In the genomic region with DNA sequence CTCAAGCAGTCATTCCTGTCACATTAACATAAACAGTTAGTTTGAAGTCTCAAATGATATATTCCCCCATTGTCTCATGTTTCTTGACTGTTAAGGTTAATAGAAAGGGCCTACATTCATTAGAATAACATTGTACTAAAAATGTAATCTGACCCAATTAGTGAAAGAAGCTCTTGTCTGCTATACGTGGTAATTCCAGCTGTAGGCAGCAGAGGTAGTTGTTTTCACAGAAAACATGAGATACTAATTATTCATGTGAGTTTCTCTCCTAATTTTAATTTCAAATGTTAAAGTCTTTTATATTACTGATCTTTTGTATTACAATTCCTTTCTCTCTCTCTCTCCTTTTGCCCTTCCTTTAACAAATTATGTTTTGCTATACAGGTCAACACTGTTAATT, we compare ENCODE assay signal across 1 cellular context.
A peak's percentile ranks its signal among the peaks of the same experiment; 100 is the strongest.
TF ChIP-seq lines count a peak whose summit lies in the region.

No MANE protein-coding gene starts in this region.

TF ChIP-seq in HEK293, 187 proteins besides CTCF, POLR2A, EP300 and RAD21 (continued from another document):
- TF ChIP-seq, protein P1, sequence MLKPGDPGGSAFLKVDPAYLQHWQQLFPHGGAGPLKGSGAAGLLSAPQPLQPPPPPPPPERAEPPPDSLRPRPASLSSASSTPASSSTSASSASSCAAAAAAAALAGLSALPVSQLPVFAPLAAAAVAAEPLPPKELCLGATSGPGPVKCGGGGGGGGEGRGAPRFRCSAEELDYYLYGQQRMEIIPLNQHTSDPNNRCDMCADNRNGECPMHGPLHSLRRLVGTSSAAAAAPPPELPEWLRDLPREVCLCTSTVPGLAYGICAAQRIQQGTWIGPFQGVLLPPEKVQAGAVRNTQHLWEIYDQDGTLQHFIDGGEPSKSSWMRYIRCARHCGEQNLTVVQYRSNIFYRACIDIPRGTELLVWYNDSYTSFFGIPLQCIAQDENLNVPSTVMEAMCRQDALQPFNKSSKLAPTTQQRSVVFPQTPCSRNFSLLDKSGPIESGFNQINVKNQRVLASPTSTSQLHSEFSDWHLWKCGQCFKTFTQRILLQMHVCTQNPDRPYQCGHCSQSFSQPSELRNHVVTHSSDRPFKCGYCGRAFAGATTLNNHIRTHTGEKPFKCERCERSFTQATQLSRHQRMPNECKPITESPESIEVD (tag by site-specific recombination; IDR thresholded peaks at IDR 0.05) = peak; percentile 41; the same call in 1 of the 2 replicates
- TF ChIP-seq, protein P2, sequence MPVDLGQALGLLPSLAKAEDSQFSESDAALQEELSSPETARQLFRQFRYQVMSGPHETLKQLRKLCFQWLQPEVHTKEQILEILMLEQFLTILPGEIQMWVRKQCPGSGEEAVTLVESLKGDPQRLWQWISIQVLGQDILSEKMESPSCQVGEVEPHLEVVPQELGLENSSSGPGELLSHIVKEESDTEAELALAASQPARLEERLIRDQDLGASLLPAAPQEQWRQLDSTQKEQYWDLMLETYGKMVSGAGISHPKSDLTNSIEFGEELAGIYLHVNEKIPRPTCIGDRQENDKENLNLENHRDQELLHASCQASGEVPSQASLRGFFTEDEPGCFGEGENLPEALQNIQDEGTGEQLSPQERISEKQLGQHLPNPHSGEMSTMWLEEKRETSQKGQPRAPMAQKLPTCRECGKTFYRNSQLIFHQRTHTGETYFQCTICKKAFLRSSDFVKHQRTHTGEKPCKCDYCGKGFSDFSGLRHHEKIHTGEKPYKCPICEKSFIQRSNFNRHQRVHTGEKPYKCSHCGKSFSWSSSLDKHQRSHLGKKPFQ (tag by site-specific recombination; IDR thresholded peaks at IDR 0.05) = no peak
- TF ChIP-seq ZNF677 (tag by site-specific recombination; IDR thresholded peaks at IDR 0.05) = no peak
- TF ChIP-seq ZNF324 (tag by site-specific recombination; IDR thresholded peaks at IDR 0.05) = no peak
- no peak for TF ChIP-seq ZFP41 (tag by site-specific recombination; IDR thresholded peaks at IDR 0.05; ENCODE audit: borderline replicate concordance)
